Comparison of ENCODE assay signal across 8 cellular contexts in genomic region chr12:10331642-10332239, GRCh38. TPM values are rescaled to one million over a fixed set of nuclear protein-coding genes. Genes with fewer than 3 reads are reported as not detected.
DNase-seq lines count a peak whose midpoint lies in the region; ATAC-seq, FAIRE-seq and TF ChIP-seq lines count a peak whose summit lies in the region.

No MANE protein-coding gene starts in this region.

- H3K9ac ChIP-seq in HepG2 (ENCODE audit: insufficient read depth, low read depth, low read length): no peak overlapping the region

- no peak overlapping the region for H3K4me3 ChIP-seq in HepG2 (replicated peaks in 1 of 3; ENCODE audit: insufficient read depth in 1 of 3, low read depth in 2 of 3, low read length in 3 of 3)

- intact Hi-C loops in HepG2 (cut with micrococcal nuclease; ENCODE audit: unreplicated experiment): loop anchor here (1.0 to 5.0 kb wide), 4 partner anchors 94 to 343 kb away; partner anchors contain the start of gene STYK1

- no peak for TF ChIP-seq POLR2A in HepG2 (IDR thresholded peaks at IDR 0.05; ENCODE audit: insufficient read depth in 1 of 2, low read depth in 2 of 2, low read length in 2 of 2)

- peak; percentile 53; the same call in 1 of the 2 replicates for TF ChIP-seq RAD21 in HepG2 (CRISPR knock-in tag; IDR thresholded peaks at IDR 0.05)

- no peak for TF ChIP-seq EP300 in HepG2 (IDR thresholded peaks at IDR 0.05; ENCODE audit: low read depth in 2 of 2, low read length in 2 of 2)
- no peak for TF ChIP-seq EP300 in HepG2 (CRISPR knock-in tag; IDR thresholded peaks at IDR 0.05; ENCODE audit: borderline replicate concordance)

- POLR2A ChIA-PET in HepG2 (lab: Yijun Ruan, JAX): no interaction called here

- no peaks in the 10 kb centered on the region for H3K4me1 ChIP-seq in HepG2 (ENCODE audit: insufficient read depth, low read length)

- no peaks in the 10 kb centered on the region for H3K79me2 ChIP-seq in HepG2 (ENCODE audit: insufficient read depth, low read length)

- TF ChIP-seq CTCF in HepG2 (CRISPR knock-in tag; IDR thresholded peaks at IDR 0.05): peak; percentile 76

- no peak overlapping the region for H3K4me2 ChIP-seq in HepG2 (ENCODE audit: low read depth, low read length)

- in situ Hi-C loops in HepG2 (cut with HindIII; ENCODE audit: extremely low pct_ligation_motif_present, low pct_unique_long_range_greater_than_20kb): no loop called here

- 47% methylated on average over 2 of the region's 2 CpGs for WGBS in HepG2 (ENCODE audit: low lambda C conversion rate)

- no peak overlapping the region for H2AFZ ChIP-seq in HepG2 (ENCODE audit: low read length)

- DNase-seq in CD1c-positive myeloid dendritic cell (ENCODE audit: extremely low spot score) (peak; percentile 65), HCEC 1CT (peak; percentile 64), NOMO-1 treated with DMSO at 0.1 percent for 48 hours (lab: John Stamatoyannopoulos, UW; ENCODE audit: unreplicated experiment) (peak; percentile 66), cerebellar cortex (ENCODE audit: low spot score) (peak; percentile 53), HepG2 (ENCODE audit: low spot score) (peak; percentile 49), OCI-M2 (lab: John Stamatoyannopoulos, UW; ENCODE audit: unreplicated experiment) (no peak)
- DNase-seq in activated CD4-positive, alpha-beta T cell treated with anti-CD3 and anti-CD28 coated beads, Interleukin-2, amount 50 U/mL, for 1 hour: no peak

- H3K36me3 ChIP-seq in HepG2 (replicated peaks in 1 of 2; ENCODE audit: control insufficient read depth in 1 of 2, insufficient read depth in 2 of 2, low read length in 2 of 2): no peaks in the 10 kb centered on the region

- peak; percentile 60 for FAIRE-seq in HepG2 (lab: Jason Lieb, UNC)

- CTCF ChIA-PET in HepG2 (lab: Yijun Ruan, JAX; ENCODE audit: low intra/inter-chr PET ratio, low total read pairs): interaction anchor here (1.6 to 3.0 kb wide), 4 partner anchors 96 to 342 kb away, joined by 5 to 39 read pairs (median 12); partner anchors contain the start of gene STYK1

- H4K20me1 ChIP-seq in HepG2 (ENCODE audit: insufficient read depth, low read length): no peaks in the 10 kb centered on the region

- H3K27ac ChIP-seq in HepG2 (ENCODE audit: extremely low read length, insufficient read depth, low read length): no peak overlapping the region

- ATAC-seq in HepG2 (peak; percentile 82), HG02973 (IDR thresholded peaks at IDR 0.05; ENCODE audit: unreplicated experiment) (no peak)

- no peaks in the 10 kb centered on the region for H3K27me3 ChIP-seq in HepG2 (ENCODE audit: control insufficient read depth in 1 of 2, insufficient read depth in 2 of 2, low read length in 2 of 2)

- no TSS peak for BruUV-seq in HepG2 (replicated peaks; lab: Mats Ljungman, UMichigan)

- no peaks in the 10 kb centered on the region for H3K9me3 ChIP-seq in HepG2 (ENCODE audit: low read length)

TF ChIP-seq in HepG2, 621 proteins besides CTCF, POLR2A, EP300 and RAD21:
- TF ChIP-seq CCDC6 (CRISPR knock-in tag; IDR thresholded peaks at IDR 0.05) (no peak), ZSCAN29 (CRISPR knock-in tag; conservative IDR thresholded peaks at IDR 0.05) (no peak), STAG1 (CRISPR knock-in tag; IDR thresholded peaks at IDR 0.05) (peak; percentile 85), SMAD9 (CRISPR knock-in tag; IDR thresholded peaks at IDR 0.05) (no peak), SMC3 (IDR thresholded peaks at IDR 0.05; ENCODE audit: low read length) (peak; percentile 91), MAZ (IDR thresholded peaks at IDR 0.05; ENCODE audit: borderline replicate concordance, low read depth, low read length) (no peak), MAZ (CRISPR knock-in tag; IDR thresholded peaks at IDR 0.05; ENCODE audit: low read depth) (no peak), PREB (CRISPR knock-in tag; IDR thresholded peaks at IDR 0.05) (no peak), IRF2 (CRISPR knock-in tag; IDR thresholded peaks at IDR 0.05) (0 out of 2 replicates have a peak, but pooled peaks have one; percentile 26), AKAP8 (CRISPR knock-in tag; IDR thresholded peaks at IDR 0.05) (no peak), ZNF3 (CRISPR knock-in tag; IDR thresholded peaks at IDR 0.05) (no peak), ISL2 (CRISPR knock-in tag; IDR thresholded peaks at IDR 0.05) (no peak)

RNA-seq across cellular contexts. Expression of gene KLRD1, which starts 24.1 kb away (rescaled TPM):
- total RNA-seq in HepG2 (2016; rRNA removed; fragmentation: Illumina TruSeq; extraction: Trizol): not detected in 2 replicates
- not detected in 2 replicates for total RNA-seq in HepG2 (2016; cell fraction: cytosol; rRNA removed; fragmentation: Illumina TruSeq; extraction: Trizol; ENCODE audit: low read depth)
- total RNA-seq in HepG2 (2016; cell fraction: insoluble cytoplasmic fraction; rRNA removed; fragmentation: Illumina TruSeq; extraction: Trizol): not detected in 2 replicates
- not detected in 2 replicates for total RNA-seq in HepG2 (2016; cell fraction: membrane; rRNA removed; fragmentation: Illumina TruSeq; extraction: Trizol)
- not detected in 2 replicates for total RNA-seq in HepG2 (2016; cell fraction: nucleus; rRNA removed; fragmentation: Illumina TruSeq; extraction: Trizol)
- polyA plus RNA-seq in HepG2 (2011; rRNA removed): 0.01 TPM in 2 replicates
- polyA plus RNA-seq in HepG2 (2011; cell fraction: cytosol; rRNA removed): 0.01 TPM in 1 of 2 replicates, not detected in the other
- 0.02 TPM in 1 of 2 replicates, not detected in the other for polyA plus RNA-seq in HepG2 (2011; cell fraction: nucleus; rRNA removed)
- 0.08 TPM in 1 of 2 replicates, not detected in the other for polyA plus RNA-seq in HepG2 (2012)
- polyA plus RNA-seq in HepG2 (2016; cell fraction: cytosol; fragmentation: Illumina TruSeq; extraction: Trizol; ENCODE audit: low read depth): not detected in 2 replicates
- polyA plus RNA-seq in HepG2 (2016; cell fraction: insoluble cytoplasmic fraction; fragmentation: Illumina TruSeq; extraction: Trizol; ENCODE audit: low read depth): not detected in 2 replicates
- not detected in 2 replicates for polyA plus RNA-seq in HepG2 (2016; cell fraction: membrane; fragmentation: Illumina TruSeq; extraction: Trizol; ENCODE audit: low read depth)
- polyA plus RNA-seq in HepG2 (2016; cell fraction: nucleus; fragmentation: Illumina TruSeq; extraction: Trizol; ENCODE audit: insufficient read depth, low read depth): not detected in 2 replicates
- 0.02 TPM in 1 of 2 replicates, not detected in the other for polyA minus RNA-seq in HepG2 (2011; rRNA and poly(A)+ RNA removed; ENCODE audit: low replicate concordance)
- not detected in 2 replicates for polyA minus RNA-seq in HepG2 (2011; cell fraction: cytosol; rRNA and poly(A)+ RNA removed)
- polyA minus RNA-seq in HepG2 (2011; cell fraction: nucleus; rRNA and poly(A)+ RNA removed): 0.26 and 0.37 TPM in 2 replicates

RNA-seq across cellular contexts. Expression of gene KLRK1, which starts 58.1 kb away (rescaled TPM):
- total RNA-seq in HepG2 (2016; rRNA removed; fragmentation: Illumina TruSeq; extraction: Trizol): not detected in 2 replicates
- not detected in 2 replicates for total RNA-seq in HepG2 (2016; cell fraction: cytosol; rRNA removed; fragmentation: Illumina TruSeq; extraction: Trizol; ENCODE audit: low read depth)
- total RNA-seq in HepG2 (2016; cell fraction: insoluble cytoplasmic fraction; rRNA removed; fragmentation: Illumina TruSeq; extraction: Trizol): not detected in 2 replicates
- not detected in 2 replicates for total RNA-seq in HepG2 (2016; cell fraction: membrane; rRNA removed; fragmentation: Illumina TruSeq; extraction: Trizol)
- not detected in 2 replicates for total RNA-seq in HepG2 (2016; cell fraction: nucleus; rRNA removed; fragmentation: Illumina TruSeq; extraction: Trizol)
- polyA plus RNA-seq in HepG2 (2011; rRNA removed): 0.07 TPM in 1 of 2 replicates, not detected in the other
- 0.04 TPM in 1 of 2 replicates, not detected in the other for polyA plus RNA-seq in HepG2 (2011; cell fraction: cytosol; rRNA removed)
- polyA plus RNA-seq in HepG2 (2011; cell fraction: nucleus; rRNA removed): 0.13 and 0.29 TPM in 2 replicates
- polyA plus RNA-seq in HepG2 (2012): 0.09 TPM in 1 of 2 replicates, not detected in the other
- not detected in 2 replicates for polyA plus RNA-seq in HepG2 (2016; cell fraction: cytosol; fragmentation: Illumina TruSeq; extraction: Trizol; ENCODE audit: low read depth)
- not detected in 2 replicates for polyA plus RNA-seq in HepG2 (2016; cell fraction: insoluble cytoplasmic fraction; fragmentation: Illumina TruSeq; extraction: Trizol; ENCODE audit: low read depth)
- polyA plus RNA-seq in HepG2 (2016; cell fraction: membrane; fragmentation: Illumina TruSeq; extraction: Trizol; ENCODE audit: low read depth): not detected in 2 replicates
- polyA plus RNA-seq in HepG2 (2016; cell fraction: nucleus; fragmentation: Illumina TruSeq; extraction: Trizol; ENCODE audit: insufficient read depth, low read depth): not detected in 2 replicates
- polyA minus RNA-seq in HepG2 (2011; rRNA and poly(A)+ RNA removed; ENCODE audit: low replicate concordance): 72.8 TPM in 1 of 2 replicates, not detected in the other
- not detected in 2 replicates for polyA minus RNA-seq in HepG2 (2011; cell fraction: cytosol; rRNA and poly(A)+ RNA removed)
- not detected in 2 replicates for polyA minus RNA-seq in HepG2 (2011; cell fraction: nucleus; rRNA and poly(A)+ RNA removed)

Comparison
In these comparisons a context has a peak if more than half of its experiments do, and no peak if none do; other contexts are left out.
1. DNase-seq: peak in CD1c-positive myeloid dendritic cell (single experiment), HCEC 1CT (single experiment), NOMO-1 treated with DMSO at 0.1 percent for 48 hours (single experiment), cerebellar cortex (single experiment) and HepG2 (single experiment); none in OCI-M2 (single experiment) and activated CD4-positive, alpha-beta T cell treated with anti-CD3 and anti-CD28 coated beads, Interleukin-2, amount 50 U/mL, for 1 hour (single experiment).